ENCODE assay signal across 25 cellular contexts in the genomic region with DNA sequence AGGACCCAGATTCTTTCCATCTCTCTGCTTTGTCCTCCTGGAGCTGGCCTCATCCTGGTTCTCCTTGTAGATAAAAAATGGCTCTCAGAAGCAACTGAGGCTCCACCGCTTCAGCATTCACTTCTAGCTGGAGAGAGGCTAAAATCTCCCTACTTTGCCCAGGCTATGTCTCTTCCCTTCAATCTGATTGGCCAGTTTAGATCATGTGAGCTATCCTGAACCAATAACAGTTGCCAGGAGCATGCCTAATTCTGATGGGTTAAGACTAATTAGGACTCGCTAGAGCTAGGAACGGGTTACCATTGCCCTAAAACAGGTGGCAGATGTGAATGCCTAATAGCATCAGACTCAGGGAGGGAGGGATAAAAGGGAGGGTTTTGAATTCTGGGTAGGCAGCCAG.
"Had no signal": no experiment of that assay in that cellular context is flagged by ENCODE, and none has a peak within 500 bp of the region (broad histone marks: within the 10 kb centered on the region; RNA-seq: fewer than 3 reads in every experiment).

No MANE protein-coding gene starts in this region.

- H3K9me3 ChIP-seq: esophagus squamous epithelium, gastrocnemius medialis, heart right ventricle, left lung, lower lobe of right lung, mucosa of descending colon had no signal

- H3K27ac ChIP-seq: epithelial cell of prostate, esophagus squamous epithelium, gastrocnemius medialis, heart right ventricle, left lung, lower lobe of right lung had no signal

- FAIRE-seq: endometrium, islet of Langerhans, keratinocyte had no signal

- H3K4me3 ChIP-seq: esophagus squamous epithelium, gastrocnemius medialis, heart right ventricle, left lung, lower lobe of right lung, mucosa of descending colon had no signal

- ATAC-seq: effector memory CD8-positive, alpha-beta T cell; esophagus mucosa; gastrocnemius medialis; heart right ventricle; left cardiac atrium; left lung; left ventricle myocardium superior; lower lobe of right lung; mucosa of descending colon; naive thymus-derived CD8-positive, alpha-beta T cell had no signal

- H3K36me3 ChIP-seq: esophagus squamous epithelium, gastrocnemius medialis, heart right ventricle, left lung, lower lobe of right lung had no signal

- H3K4me1 ChIP-seq: esophagus squamous epithelium, gastrocnemius medialis, heart right ventricle, left lung, lower lobe of right lung had no signal

- DNase-seq: cortex of kidney; effector CD8-positive, alpha-beta T cell; effector memory CD8-positive, alpha-beta T cell; endodermal cell; esophagus squamous epithelium; foreskin fibroblast; foreskin melanocyte; gastrocnemius medialis; glutamatergic neuron; head of caudate nucleus; heart right ventricle; hippocampal formation; left cardiac atrium; left lung; left ventricle myocardium superior; lower lobe of right lung; mesenchymal stem cell; mucosa of descending colon; naive B cell; naive thymus-derived CD8-positive, alpha-beta T cell had no signal

- H3K27me3 ChIP-seq: esophagus squamous epithelium, gastrocnemius medialis had no signal
